ENCODE assay signal across 13 cellular contexts in the genomic region with DNA sequence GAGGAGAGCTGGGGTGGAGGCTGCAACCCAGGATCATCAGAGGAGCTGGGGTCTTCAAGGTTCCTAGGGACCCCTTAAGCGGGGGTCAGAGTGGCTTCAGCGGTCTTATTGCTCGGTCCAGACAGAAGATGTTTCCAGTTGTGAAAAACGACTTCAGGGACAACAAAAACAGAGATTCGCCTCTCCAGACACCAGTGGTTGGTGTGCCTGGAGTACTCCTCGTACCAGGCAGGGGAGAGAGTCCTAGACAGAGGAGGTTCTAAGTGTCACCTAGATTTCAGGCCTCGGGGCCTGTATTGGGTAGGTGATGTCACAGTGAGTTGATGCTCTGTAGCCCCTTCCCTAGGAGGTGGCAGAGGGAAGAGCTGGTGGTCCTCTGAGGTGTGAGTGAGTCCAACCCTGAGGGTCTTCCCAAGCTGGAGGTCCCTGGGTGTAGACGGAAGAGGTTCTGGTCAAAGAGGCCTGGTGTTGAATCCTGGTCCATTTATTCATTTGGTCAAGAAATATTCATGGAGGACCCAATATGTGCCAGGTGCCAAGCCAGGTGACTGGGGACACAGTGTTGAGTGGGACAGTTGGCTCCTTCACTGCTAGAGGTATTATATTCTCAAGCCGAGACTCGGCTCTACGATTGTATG. TPM values are rescaled to one million over a fixed set of nuclear protein-coding genes. Genes with fewer than 3 reads are reported as not detected.
"Had no signal": no experiment of that assay in that cellular context is flagged by ENCODE, and none has a peak within 500 bp of the region (broad histone marks: within the 10 kb centered on the region; RNA-seq: fewer than 3 reads in every experiment).

No MANE protein-coding gene starts in this region.

- H3K9me3 Mint-ChIP-seq: activated naive CD4-positive, alpha-beta T cell treated with anti-CD3 and anti-CD28 coated beads, Interleukin-2, amount 10 ng/mL, durations not matched to agents 7 days and 5 days; activated T-cell treated with anti-CD3 and anti-CD28 coated beads, Interleukin-2, amount 50 U/mL, for 24 hours; nephron; stimulated activated naive B cell treated with anti-CD40 and anti-IgM and Interleukin-4, amounts not matched to agents 10 μg/mL and 1 μg/mL and 100 μg/mL, for 72 hours; WTC11 had no signal

- H3K4me1 Mint-ChIP-seq: nephron, WTC11 had no signal

- H3K4me1 ChIP-seq: adrenal gland, esophagus muscularis mucosa, right atrium auricular region, thyroid gland had no signal

- H3K4me3 Mint-ChIP-seq: activated naive CD4-positive, alpha-beta T cell treated with anti-CD3 and anti-CD28 coated beads, Interleukin-2, amount 10 ng/mL, durations not matched to agents 7 days and 5 days; activated T-cell treated with anti-CD3 and anti-CD28 coated beads, Interleukin-2, amount 50 U/mL, for 24 hours; nephron; stimulated activated naive B cell treated with anti-CD40 and anti-IgM and Interleukin-4, amounts not matched to agents 10 μg/mL and 1 μg/mL and 100 μg/mL, for 72 hours; WTC11 had no signal

- H3K27me3 Mint-ChIP-seq: stimulated activated naive B cell treated with anti-CD40 and anti-IgM and Interleukin-4, amounts not matched to agents 10 μg/mL and 1 μg/mL and 100 μg/mL, for 72 hours had no signal

- H3K27ac Mint-ChIP-seq: activated naive CD4-positive, alpha-beta T cell treated with anti-CD3 and anti-CD28 coated beads, Interleukin-2, amount 10 ng/mL, durations not matched to agents 7 days and 5 days; activated T-cell treated with anti-CD3 and anti-CD28 coated beads, Interleukin-2, amount 50 U/mL, for 24 hours; nephron; progenitor cell of endocrine pancreas; stimulated activated naive B cell treated with anti-CD40 and anti-IgM and Interleukin-4, amounts not matched to agents 10 μg/mL and 1 μg/mL and 100 μg/mL, for 72 hours; WTC11 had no signal

- H3K4me3 ChIP-seq: adrenal gland, cardiac muscle cell, esophagus muscularis mucosa, right atrium auricular region, thyroid gland had no signal

- H3K27ac ChIP-seq: adrenal gland, cardiac muscle cell, esophagus muscularis mucosa, right atrium auricular region, thyroid gland had no signal

- H3K36me3 ChIP-seq: adrenal gland, cardiac muscle cell, esophagus muscularis mucosa, right atrium auricular region, thyroid gland had no signal

- H3K27me3 ChIP-seq: adrenal gland, cardiac muscle cell, right atrium auricular region, thyroid gland had no signal

- H3K36me3 Mint-ChIP-seq: activated naive CD4-positive, alpha-beta T cell treated with anti-CD3 and anti-CD28 coated beads, Interleukin-2, amount 10 ng/mL, durations not matched to agents 7 days and 5 days; stimulated activated naive B cell treated with anti-CD40 and anti-IgM and Interleukin-4, amounts not matched to agents 10 μg/mL and 1 μg/mL and 100 μg/mL, for 72 hours; WTC11 had no signal

RNA-seq across cellular contexts. Expression of gene IGLL5, which starts 4.4 kb away (rescaled TPM):
- total RNA-seq: cardiac muscle cell; progenitor cell of endocrine pancreas; skeletal muscle tissue; T-helper 2 cell treated with Interferon-gamma antibody and Interleukin-4, amounts not matched to agents 100 ng/mL and 5 ng/mL, for 36 hours; WTC11 had no signal
